ENCODE assay signal across 9 cellular contexts in the genomic region with DNA sequence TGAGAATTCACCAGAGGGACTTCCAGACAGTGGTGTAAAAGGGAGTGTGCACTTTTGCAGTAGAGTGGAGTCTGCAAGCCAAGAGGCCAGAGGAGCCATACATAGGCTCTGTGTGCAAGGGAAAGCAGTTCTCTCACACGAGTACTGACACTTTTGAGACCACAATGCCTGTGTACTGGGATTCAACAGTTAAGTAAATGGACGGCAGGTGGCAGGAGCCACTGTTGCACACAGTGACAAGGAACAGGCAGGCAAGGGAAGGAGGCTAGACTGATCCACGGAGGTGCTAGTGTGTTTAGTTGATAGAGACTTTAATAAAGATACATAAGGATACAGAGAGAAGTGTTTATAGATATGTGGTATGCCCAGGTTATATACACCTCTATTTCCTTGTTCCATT.
DNase-seq lines count a peak whose midpoint lies in the region; ATAC-seq lines count a peak whose summit lies in the region.
"Had no signal": no experiment of that assay in that cellular context is flagged by ENCODE, and none has a peak within 500 bp of the region (broad histone marks: within the 10 kb centered on the region; RNA-seq: fewer than 3 reads in every experiment).

No MANE protein-coding gene starts in this region.

- peak overlapping the region; percentile 64 for H3K27ac Mint-ChIP-seq in dendritic cell treated with granulocyte-macrophage colony-stimulating factor and Interleukin-4, amounts not matched to agents 40 ng/mL and 50 ng/mL, for 4 days
- H3K27ac Mint-ChIP-seq in natural killer cell treated with Interleukin-12 subunit alpha and Interleukin-12 subunit beta and Interleukin-15 and Interleukin-18, amount 100 ng/mL, for 72 hours: peak overlapping the region; percentile 68 to 94

- H3K4me1 Mint-ChIP-seq in dendritic cell treated with granulocyte-macrophage colony-stimulating factor and Interleukin-4, amounts not matched to agents 40 ng/mL and 50 ng/mL, for 4 days (ENCODE audit: low read depth): peaks cover 52% of the 10 kb centered on the region
- H3K4me1 Mint-ChIP-seq in natural killer cell treated with Interleukin-12 subunit alpha and Interleukin-12 subunit beta and Interleukin-15 and Interleukin-18, amount 100 ng/mL, for 72 hours (ENCODE audit: low read depth in 2 of 2): peaks cover 46 to 54% of the 10 kb centered on the region in 2 donors

- peak; percentile 40 for DNase-seq in DMS153 (lab: John Stamatoyannopoulos, UW)
- DNase-seq in NCI-H526 (lab: John Stamatoyannopoulos, UW): peak; percentile 38 to 61
- DNase-seq in natural killer cell treated with Interleukin-12 subunit alpha and Interleukin-12 subunit beta and Interleukin-15 and Interleukin-18, amount 100 ng/mL, for 72 hours (ENCODE audit: low spot score): no peak
- no peak for DNase-seq in retina
- DNase-seq in NCI-H2081 (lab: John Stamatoyannopoulos, UW): no peak
- DNase-seq: activated CD4-positive, alpha-beta T cell treated with anti-CD3 and anti-CD28 coated beads for 48 hours had no signal

- intact Hi-C loops in dendritic cell treated with granulocyte-macrophage colony-stimulating factor and Interleukin-4, amounts not matched to agents 40 ng/mL and 50 ng/mL, for 4 days (cut with micrococcal nuclease): no loop called here

- H3K4me3 Mint-ChIP-seq in dendritic cell treated with granulocyte-macrophage colony-stimulating factor and Interleukin-4, amounts not matched to agents 40 ng/mL and 50 ng/mL, for 4 days: no peak overlapping the region
- H3K4me3 Mint-ChIP-seq in natural killer cell treated with Interleukin-12 subunit alpha and Interleukin-12 subunit beta and Interleukin-15 and Interleukin-18, amount 100 ng/mL, for 72 hours: peak overlapping the region; percentile 53

- H3K27me3 Mint-ChIP-seq in dendritic cell treated with granulocyte-macrophage colony-stimulating factor and Interleukin-4, amounts not matched to agents 40 ng/mL and 50 ng/mL, for 4 days: no peaks in the 10 kb centered on the region
- no peaks in the 10 kb centered on the region for H3K27me3 Mint-ChIP-seq in natural killer cell treated with Interleukin-12 subunit alpha and Interleukin-12 subunit beta and Interleukin-15 and Interleukin-18, amount 100 ng/mL, for 72 hours

- H3K36me3 Mint-ChIP-seq in dendritic cell treated with granulocyte-macrophage colony-stimulating factor and Interleukin-4, amounts not matched to agents 40 ng/mL and 50 ng/mL, for 4 days (ENCODE audit: low read depth): peaks cover 13% of the 10 kb centered on the region
- H3K36me3 Mint-ChIP-seq in natural killer cell treated with Interleukin-12 subunit alpha and Interleukin-12 subunit beta and Interleukin-15 and Interleukin-18, amount 100 ng/mL, for 72 hours: no peaks in the 10 kb centered on the region

- no peak for ATAC-seq in natural killer cell treated with Interleukin-12 subunit alpha and Interleukin-12 subunit beta and Interleukin-15 and Interleukin-18, amount 100 ng/mL, for 72 hours
- ATAC-seq in HG03442 (IDR thresholded peaks at IDR 0.05; ENCODE audit: unreplicated experiment): no peak
- no peak for ATAC-seq in GM19328 (IDR thresholded peaks at IDR 0.05; ENCODE audit: unreplicated experiment)

- H3K9me3 Mint-ChIP-seq in dendritic cell treated with granulocyte-macrophage colony-stimulating factor and Interleukin-4, amounts not matched to agents 40 ng/mL and 50 ng/mL, for 4 days: no peaks in the 10 kb centered on the region
- H3K9me3 Mint-ChIP-seq in natural killer cell treated with Interleukin-12 subunit alpha and Interleukin-12 subunit beta and Interleukin-15 and Interleukin-18, amount 100 ng/mL, for 72 hours: no peaks in the 10 kb centered on the region

Comparison
In these comparisons a context has a peak if more than half of its experiments do, and no peak if none do; other contexts are left out.
1. DNase-seq: peak in DMS153 (single experiment) and NCI-H526 (2 of 2); none in natural killer cell treated with Interleukin-12 subunit alpha and Interleukin-12 subunit beta and Interleukin-15 and Interleukin-18, amount 100 ng/mL, for 72 hours (single experiment), retina (single experiment) and NCI-H2081 (0 of 2).